Comparison of ENCODE assay signal across 22 cellular contexts in genomic region chr2:133666621-133667020, GRCh38.
DNase-seq lines count a peak whose midpoint lies in the region; ATAC-seq and TF ChIP-seq lines count a peak whose summit lies in the region.
"Had no signal": no experiment of that assay in that cellular context is flagged by ENCODE, and none has a peak within 500 bp of the region (broad histone marks: within the 10 kb centered on the region; RNA-seq: fewer than 3 reads in every experiment).

No MANE protein-coding gene starts in this region.

- H2AFZ ChIP-seq in mesenchymal stem cell (ENCODE audit: low read depth, low read length): no peak overlapping the region

- no peak overlapping the region for H2BK5ac ChIP-seq in mesenchymal stem cell (ENCODE audit: low read depth, low read length, poor library complexity, severe bottlenecking)

- H2AK5ac ChIP-seq in mesenchymal stem cell (ENCODE audit: low read length, severe bottlenecking): no peak overlapping the region

- no peaks in the 10 kb centered on the region for H3K27me3 Mint-ChIP-seq in natural killer cell (ENCODE audit: low read depth in 2 of 2)
- H3K27me3 Mint-ChIP-seq in stimulated activated naive B cell treated with anti-CD40 and anti-IgM and Interleukin-4, amounts not matched to agents 10 μg/mL and 1 μg/mL and 100 μg/mL, for 72 hours: no peaks in the 10 kb centered on the region

- H2BK12ac ChIP-seq in mesenchymal stem cell (ENCODE audit: low read length in 2 of 2): no peak overlapping the region

- H2BK15ac ChIP-seq in mesenchymal stem cell (ENCODE audit: low read depth, poor library complexity, severe bottlenecking): no peak overlapping the region

- H3K36me3 ChIP-seq in mesenchymal stem cell (ENCODE audit: control insufficient read depth in 1 of 2, insufficient read depth in 2 of 2, low read depth in 1 of 2, low read length in 2 of 2): no peaks in the 10 kb centered on the region
- H3K36me3 ChIP-seq: HAP-1 had no signal

- H3K27ac Mint-ChIP-seq in natural killer cell: no peak overlapping the region
- no peak overlapping the region for H3K27ac Mint-ChIP-seq in stimulated activated naive B cell treated with anti-CD40 and anti-IgM and Interleukin-4, amounts not matched to agents 10 μg/mL and 1 μg/mL and 100 μg/mL, for 72 hours

- DNase-seq in GM03348 (ENCODE audit: low spot score) (peak; percentile 2), M059J (ENCODE audit: low read depth) (peak; percentile 32), epithelial cell of prostate (ENCODE audit: low read depth, low spot score) (no peak), mesenchymal stem cell (no peak), RWPE1 (ENCODE audit: low spot score) (no peak), natural killer cell (no peak), cerebellar nuclear complex (lab: John Stamatoyannopoulos, UW) (no peak)
- no peak for DNase-seq in stimulated activated naive B cell treated with anti-CD40 and anti-IgM and Interleukin-4, amounts not matched to agents 10 μg/mL and 1 μg/mL and 100 μg/mL, for 72 hours
- DNase-seq: AML-193, DMS79, GDM1, KG1, NCI-H1417, NCI-H187, NCI-H2107, NCI-H510A, NCI-H774, OCI-M1, RPMI8226, SIG-M5 had no signal

- no peak overlapping the region for H4K91ac ChIP-seq in mesenchymal stem cell (ENCODE audit: low read length)

- no peak overlapping the region for H3K14ac ChIP-seq in mesenchymal stem cell (ENCODE audit: low read length in 2 of 2)

- no peak overlapping the region for H3K18ac ChIP-seq in mesenchymal stem cell (ENCODE audit: low read depth in 1 of 2, low read length in 2 of 2)

- no peak overlapping the region for H3K4ac ChIP-seq in mesenchymal stem cell (ENCODE audit: low read depth in 1 of 2, low read length in 2 of 2)

- peak overlapping the region; percentile 55 for H3K9ac ChIP-seq in mesenchymal stem cell (ENCODE audit: low read length)

- H2BK120ac ChIP-seq in mesenchymal stem cell (ENCODE audit: low read depth, low read length): no peak overlapping the region

- H3K4me2 ChIP-seq in mesenchymal stem cell (ENCODE audit: low read length, poor library complexity, severe bottlenecking): no peak overlapping the region

- CTCF ChIA-PET in RWPE1 (lab: Yijun Ruan, JAX): no interaction called here

- no peak overlapping the region for H3K23ac ChIP-seq in mesenchymal stem cell (ENCODE audit: low read length in 2 of 2)

- TF ChIP-seq CTCF in RWPE1 (conservative IDR thresholded peaks at IDR 0.05; ENCODE audit: low read depth): no peak
- TF ChIP-seq CTCF in natural killer cell (IDR thresholded peaks at IDR 0.05): no peak

- no peak overlapping the region for H3K4me3 Mint-ChIP-seq in natural killer cell
- no peak overlapping the region for H3K4me3 Mint-ChIP-seq in stimulated activated naive B cell treated with anti-CD40 and anti-IgM and Interleukin-4, amounts not matched to agents 10 μg/mL and 1 μg/mL and 100 μg/mL, for 72 hours

- H3K36me3 Mint-ChIP-seq in natural killer cell: no peaks in the 10 kb centered on the region
- no peaks in the 10 kb centered on the region for H3K36me3 Mint-ChIP-seq in stimulated activated naive B cell treated with anti-CD40 and anti-IgM and Interleukin-4, amounts not matched to agents 10 μg/mL and 1 μg/mL and 100 μg/mL, for 72 hours

- POLR2A ChIA-PET in RWPE1 (lab: Yijun Ruan, JAX; ENCODE audit: low non-redundant PET): no interaction called here

- H4K8ac ChIP-seq in mesenchymal stem cell (ENCODE audit: low read length): no peak overlapping the region

- H3K27ac ChIP-seq in epithelial cell of prostate (peak overlapping the region; percentile 57), mesenchymal stem cell (ENCODE audit: low read length, poor library complexity, severe bottlenecking) (no peak overlapping the region), RWPE1 (no peak overlapping the region)
- H3K27ac ChIP-seq: C4-2B had no signal

- no peaks in the 10 kb centered on the region for H3K4me1 Mint-ChIP-seq in natural killer cell
- no peaks in the 10 kb centered on the region for H3K4me1 Mint-ChIP-seq in stimulated activated naive B cell treated with anti-CD40 and anti-IgM and Interleukin-4, amounts not matched to agents 10 μg/mL and 1 μg/mL and 100 μg/mL, for 72 hours

- H3K4me1 ChIP-seq in mesenchymal stem cell (ENCODE audit: control insufficient read depth, insufficient read depth, low read depth, low read length): no peaks in the 10 kb centered on the region
- H3K4me1 ChIP-seq: HAP-1 had no signal

- H3K9me3 Mint-ChIP-seq in natural killer cell: peaks cover 9 to 12% of the 10 kb centered on the region in 2 donors
- H3K9me3 Mint-ChIP-seq in stimulated activated naive B cell treated with anti-CD40 and anti-IgM and Interleukin-4, amounts not matched to agents 10 μg/mL and 1 μg/mL and 100 μg/mL, for 72 hours: peaks cover 5 to 11% of the 10 kb centered on the region in 2 donors

- no peaks in the 10 kb centered on the region for H3K79me1 ChIP-seq in mesenchymal stem cell (replicated peaks; ENCODE audit: low read length, poor library complexity, severe bottlenecking)

- no CpG with 5 or more reads among the region's 1 CpG for WGBS in mesenchymal stem cell

- H3K27me3 ChIP-seq in mesenchymal stem cell (ENCODE audit: control insufficient read depth in 1 of 2, insufficient read depth in 1 of 2, low read length in 2 of 2): no peaks in the 10 kb centered on the region

- H3K4me3 ChIP-seq in mesenchymal stem cell (ENCODE audit: insufficient read depth in 1 of 2, low read depth in 1 of 2, low read length in 2 of 2): peak overlapping the region in 1 of 2 experiments; percentile 21
- H3K4me3 ChIP-seq: HAP-1 had no signal

- intact Hi-C loops in natural killer cell (cut with micrococcal nuclease): no loop called here

- peaks cover 32% of the 10 kb centered on the region for H3K9me3 ChIP-seq in mesenchymal stem cell (ENCODE audit: control insufficient read depth, low read length)

- no peak for ATAC-seq in natural killer cell
- ATAC-seq in stimulated activated naive B cell treated with anti-CD40 and anti-IgM and Interleukin-4, amounts not matched to agents 10 μg/mL and 1 μg/mL and 100 μg/mL, for 72 hours (replicated peaks): no peak

Comparison
In these comparisons a context has a peak if more than half of its experiments do, and no peak if none do; other contexts are left out.
1. DNase-seq: peak in GM03348 (single experiment) and M059J (single experiment); none in epithelial cell of prostate (single experiment), mesenchymal stem cell (single experiment), RWPE1 (single experiment), natural killer cell (single experiment), cerebellar nuclear complex (0 of 2) and stimulated activated naive B cell treated with anti-CD40 and anti-IgM and Interleukin-4, amounts not matched to agents 10 μg/mL and 1 μg/mL and 100 μg/mL, for 72 hours (single experiment).